10 cellular contexts compared by ENCODE assay signal in the genomic region with DNA sequence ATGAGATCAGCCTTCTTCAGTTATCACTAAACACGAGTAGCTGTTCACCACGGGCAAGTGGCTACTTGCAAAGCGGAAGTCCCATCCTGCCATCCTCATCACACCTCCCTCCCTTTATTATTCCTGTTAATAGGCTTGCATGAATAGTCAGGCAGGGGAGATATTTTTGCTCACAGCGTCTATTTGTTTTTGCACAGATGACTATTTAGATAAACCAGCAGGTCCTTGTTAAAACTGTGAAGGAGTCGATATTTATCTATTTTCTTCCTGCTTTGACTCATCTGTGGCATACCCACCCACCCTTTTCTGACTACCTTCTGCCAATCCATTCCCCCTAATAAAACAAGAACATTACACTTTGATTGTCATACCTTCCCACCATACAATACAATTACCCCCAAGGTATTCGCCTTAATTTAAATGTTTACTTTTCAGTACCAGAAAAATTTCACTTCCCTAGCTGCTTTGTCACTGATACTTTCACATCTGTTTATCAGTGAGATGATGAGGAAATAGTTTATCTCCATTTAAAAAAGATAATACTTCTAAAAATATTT.
DNase-seq lines count a peak whose midpoint lies in the region; ATAC-seq and TF ChIP-seq lines count a peak whose summit lies in the region.
"Had no signal": no experiment of that assay in that cellular context is flagged by ENCODE, and none has a peak within 500 bp of the region (broad histone marks: within the 10 kb centered on the region; RNA-seq: fewer than 3 reads in every experiment).

No MANE protein-coding gene starts in this region.

- H3K27ac ChIP-seq in 22Rv1, result peak overlapping the region; percentile 45
- H3K27ac ChIP-seq in neuronal stem cell (replicated peaks; ENCODE audit: low read length), result no peak overlapping the region
- no peak overlapping the region for H3K27ac ChIP-seq in GM23248
- H3K27ac ChIP-seq: SK-N-MC had no signal

- no peak overlapping the region for H3K4me2 ChIP-seq in neuronal stem cell (ENCODE audit: insufficient read depth, low read length, poor library complexity, severe bottlenecking)
- no peak overlapping the region for H3K4me2 ChIP-seq in GM23248 (ENCODE audit: unreplicated experiment)

- H2BK15ac ChIP-seq in neuronal stem cell (ENCODE audit: low read length), result no peak overlapping the region

- WGBS in neuronal stem cell (ENCODE audit: extremely low coverage in 2 of 2, insufficient read length in 2 of 2, insufficient replicate concordance in 1 of 2), 2 donors, result 100% methylated on average over 1 of the region's 6 CpGs; no CpG with 5 or more reads in 1 of the 2 donors
- 54 to 69% methylated on average over 6 of the region's 6 CpGs for WGBS in GM23248 (ENCODE audit: low coverage in 1 of 2, low lambda C conversion rate in 2 of 2, missing lambda C conversion rate in 2 of 2), 2 experiments

- H3K4me3 ChIP-seq in neuronal stem cell (ENCODE audit: low read length in 2 of 2), result no peak overlapping the region
- H3K4me3 ChIP-seq in GM23248, result no peak overlapping the region
- H3K4me3 ChIP-seq: SK-N-MC had no signal

- no peak overlapping the region for H3K14ac ChIP-seq in neuronal stem cell (ENCODE audit: low read length)

- DNase-seq in NCI-H510A treated with DMSO at 0.1 percent for 48 hours (lab: John Stamatoyannopoulos, UW), result peak; percentile 48
- no peak for DNase-seq in retina
- DNase-seq in neuronal stem cell (ENCODE audit: low spot score), result no peak
- no peak for DNase-seq in GM23248
- DNase-seq in cerebellum (ENCODE audit: low spot score), result no peak
- DNase-seq: stimulated activated naive CD8-positive, alpha-beta T cell treated with anti-CD3 and anti-CD28 coated beads, Interleukin-15, amount 100 ng/mL, for 72 hours had no signal

- H2AFZ ChIP-seq in neuronal stem cell (ENCODE audit: low read length) (no peak overlapping the region), GM23248 (no peak overlapping the region)

- H3K9ac ChIP-seq in neuronal stem cell (ENCODE audit: low read depth, low read length, poor library complexity) (no peak overlapping the region), GM23248 (no peak overlapping the region)

- H3K23ac ChIP-seq in neuronal stem cell (ENCODE audit: low read depth, low read length, poor library complexity), result no peak overlapping the region

- H3K36me3 ChIP-seq in neuronal stem cell (replicated peaks in 1 of 2; ENCODE audit: control insufficient read depth in 2 of 2, insufficient read depth in 2 of 2, low read length in 2 of 2) (no peaks in the 10 kb centered on the region), GM23248 (ENCODE audit: low read depth) (no peaks in the 10 kb centered on the region)

- H4K8ac ChIP-seq in neuronal stem cell (ENCODE audit: low read depth, low read length), result no peak overlapping the region

- no peak overlapping the region for H2BK12ac ChIP-seq in neuronal stem cell (ENCODE audit: low read length)

- H3K4me1 ChIP-seq in neuronal stem cell (ENCODE audit: control insufficient read depth in 2 of 2, insufficient read depth in 1 of 2, low read depth in 1 of 2, low read length in 2 of 2), result peaks cover 0 to 1% of the 10 kb centered on the region in 2 donors
- H3K4me1 ChIP-seq in GM23248 (ENCODE audit: insufficient read depth), result no peaks in the 10 kb centered on the region

- no peaks in the 10 kb centered on the region for H3K9me2 ChIP-seq in GM23248 (ENCODE audit: insufficient read depth)

- peak; percentile 52 for ATAC-seq in GM19324 (IDR thresholded peaks at IDR 0.05; ENCODE audit: low FRiP score, unreplicated experiment)
- peak; percentile 64 for ATAC-seq in HG03095 (IDR thresholded peaks at IDR 0.05; ENCODE audit: unreplicated experiment)
- ATAC-seq: stimulated activated naive CD8-positive, alpha-beta T cell treated with anti-CD3 and anti-CD28 coated beads, Interleukin-15, amount 100 ng/mL, for 72 hours had no signal

- no peak overlapping the region for H2BK5ac ChIP-seq in neuronal stem cell (ENCODE audit: low read length)

- no peaks in the 10 kb centered on the region for H3K9me3 ChIP-seq in neuronal stem cell (replicated peaks in 1 of 2; ENCODE audit: control insufficient read depth in 2 of 2, insufficient read depth in 1 of 2, low read depth in 1 of 2, low read length in 2 of 2)
- H3K9me3 ChIP-seq in GM23248 (ENCODE audit: low read depth), result no peaks in the 10 kb centered on the region

- H3K4ac ChIP-seq in neuronal stem cell (ENCODE audit: low read length), result no peak overlapping the region

- no peaks in the 10 kb centered on the region for H3F3A ChIP-seq in GM23248 (ENCODE audit: insufficient read depth)

- no peak overlapping the region for H2AK5ac ChIP-seq in neuronal stem cell (ENCODE audit: low read depth, low read length)

- no peaks in the 10 kb centered on the region for H4K20me1 ChIP-seq in GM23248 (ENCODE audit: insufficient read depth)

- H3K27me3 ChIP-seq in neuronal stem cell (ENCODE audit: control insufficient read depth in 3 of 3, insufficient read depth in 3 of 3, low read depth in 1 of 3, low read length in 3 of 3) (no peaks in the 10 kb centered on the region), GM23248 (replicated peaks; ENCODE audit: insufficient read depth) (no peaks in the 10 kb centered on the region)

- no peak overlapping the region for H4K91ac ChIP-seq in neuronal stem cell (ENCODE audit: low read depth, low read length, poor library complexity)

- no peak overlapping the region for H2BK120ac ChIP-seq in neuronal stem cell (ENCODE audit: low read depth, low read length)

- no peaks in the 10 kb centered on the region for H3K79me2 ChIP-seq in GM23248 (ENCODE audit: insufficient read depth)

- no peak for TF ChIP-seq CTCF in 22Rv1 (IDR thresholded peaks at IDR 0.05)

- H3K79me1 ChIP-seq in neuronal stem cell (ENCODE audit: low read depth, low read length), result no peaks in the 10 kb centered on the region

- H3K18ac ChIP-seq in neuronal stem cell (ENCODE audit: low read length), result no peak overlapping the region

- in situ Hi-C loops in GM23248 (cut with MboI), result no loop called here
